11 cellular contexts compared by ENCODE assay signal in the genomic region with DNA sequence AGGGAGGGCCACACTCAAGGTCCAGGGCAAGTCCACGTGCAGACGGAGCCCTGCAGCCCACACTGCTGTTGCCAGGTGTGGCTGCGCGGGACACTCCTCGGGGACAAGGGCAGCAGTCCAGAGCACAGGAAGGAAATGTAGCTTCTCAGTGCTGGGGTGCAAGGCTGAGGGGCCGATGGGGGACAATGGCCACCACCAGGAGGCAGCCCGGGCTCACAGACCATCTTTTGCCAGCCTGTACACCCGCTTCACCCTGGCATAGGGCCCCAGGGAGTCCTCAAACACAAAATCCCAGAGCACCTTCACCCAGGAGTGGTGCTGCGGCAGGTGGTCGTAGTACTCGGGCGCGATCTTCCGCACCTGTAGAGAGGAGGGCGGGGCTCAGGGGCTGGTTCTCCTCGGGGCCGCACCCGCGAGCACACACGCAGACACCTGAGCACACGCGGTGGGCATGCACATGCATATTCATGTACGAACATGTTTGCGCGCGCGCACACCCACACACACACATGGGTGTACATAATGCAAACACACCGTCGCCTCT. TPM values are rescaled to one million over a fixed set of nuclear protein-coding genes. Genes with fewer than 3 reads are reported as not detected.
A peak's percentile ranks its signal among the peaks of the same experiment; 100 is the strongest.
DNase-seq lines count a peak whose midpoint lies in the region; ATAC-seq and TF ChIP-seq lines count a peak whose summit lies in the region.
"Had no signal": no experiment of that assay in that cellular context is flagged by ENCODE, and none has a peak within 500 bp of the region (broad histone marks: within the 10 kb centered on the region; RNA-seq: fewer than 3 reads in every experiment).

No MANE protein-coding gene starts in this region.

- H3K27me3 ChIP-seq in Peyer's patch (no peaks in the 10 kb centered on the region), GM23338 (ENCODE audit: insufficient read depth) (no peaks in the 10 kb centered on the region)

- no peak overlapping the region for H2AFZ ChIP-seq in GM23338

- TF ChIP-seq POLR2A in Peyer's patch (IDR thresholded peaks at IDR 0.05): no peak

- H3K9me2 ChIP-seq in GM23338 (ENCODE audit: insufficient read depth): no peaks in the 10 kb centered on the region

- H3K4me3 ChIP-seq in Peyer's patch (peak overlapping the region in 1 of 4 donors; percentile 21), GM23338 (no peak overlapping the region)

- H3K4me1 ChIP-seq in Peyer's patch: peaks cover 13 to 98% (median 31%) of the 10 kb centered on the region in 4 donors
- no peaks in the 10 kb centered on the region for H3K4me1 ChIP-seq in GM23338 (ENCODE audit: insufficient read depth)

- H3K27ac Mint-ChIP-seq in natural killer cell (peak overlapping the region; percentile 65 to 77), GM23338 (no peak overlapping the region)
- H3K27ac Mint-ChIP-seq in natural killer cell treated with Interleukin-12 subunit alpha and Interleukin-12 subunit beta and Interleukin-15 and Interleukin-18, amount 100 ng/mL, for 72 hours: no peak overlapping the region
- peak overlapping the region in 1 of 2 donors; percentile 75 for H3K27ac Mint-ChIP-seq in effector memory CD8-positive, alpha-beta T cell

- H3K4me1 Mint-ChIP-seq in natural killer cell (peaks cover 5 to 39% of the 10 kb centered on the region in 2 donors), GM23338 (peaks cover 7% of the 10 kb centered on the region)
- H3K4me1 Mint-ChIP-seq in natural killer cell treated with Interleukin-12 subunit alpha and Interleukin-12 subunit beta and Interleukin-15 and Interleukin-18, amount 100 ng/mL, for 72 hours (ENCODE audit: low read depth in 2 of 2): peaks cover 0 to 14% of the 10 kb centered on the region in 2 donors
- H3K4me1 Mint-ChIP-seq in effector memory CD8-positive, alpha-beta T cell (ENCODE audit: low read depth in 2 of 2): peaks cover 6 to 24% of the 10 kb centered on the region in 2 donors

- ATAC-seq in natural killer cell (peak in 2 of 3 donors; percentile 27 to 40), GM19328 (IDR thresholded peaks at IDR 0.05; ENCODE audit: unreplicated experiment) (no peak), GM23338 (no peak)
- ATAC-seq in natural killer cell treated with Interleukin-12 subunit alpha and Interleukin-12 subunit beta and Interleukin-15 and Interleukin-18, amount 100 ng/mL, for 72 hours: no peak
- peak; percentile 31 for ATAC-seq in effector memory CD8-positive, alpha-beta T cell (replicated peaks)
- ATAC-seq: Panc1 had no signal

- no peak for DNase-seq in natural killer cell
- DNase-seq in natural killer cell treated with Interleukin-12 subunit alpha and Interleukin-12 subunit beta and Interleukin-15 and Interleukin-18, amount 100 ng/mL, for 72 hours (ENCODE audit: low spot score): no peak
- peak; percentile 46 to 86 (median 79) for DNase-seq in Peyer's patch
- peak in 1 of 3 experiments; percentile 25 for DNase-seq in effector memory CD8-positive, alpha-beta T cell
- DNase-seq in COLO829 (ENCODE audit: low spot score): no peak
- no peak for DNase-seq in GM23338 (ENCODE audit: low spot score)
- DNase-seq in caudate nucleus (lab: John Stamatoyannopoulos, UW): no peak
- DNase-seq: Calu3, NCI-H1105 had no signal

- H3K27me3 Mint-ChIP-seq in natural killer cell (ENCODE audit: low read depth in 2 of 2) (no peaks in the 10 kb centered on the region), GM23338 (ENCODE audit: insufficient read depth, low read depth, poor library complexity) (peaks cover 8% of the 10 kb centered on the region)
- H3K27me3 Mint-ChIP-seq in natural killer cell treated with Interleukin-12 subunit alpha and Interleukin-12 subunit beta and Interleukin-15 and Interleukin-18, amount 100 ng/mL, for 72 hours: no peaks in the 10 kb centered on the region
- no peaks in the 10 kb centered on the region for H3K27me3 Mint-ChIP-seq in effector memory CD8-positive, alpha-beta T cell

- peak overlapping the region; percentile 76 to 95 (median 88) for H3K27ac ChIP-seq in Peyer's patch
- H3K27ac ChIP-seq in GM23338 (ENCODE audit: low read depth): no peak overlapping the region
- H3K27ac ChIP-seq in caudate nucleus (ENCODE audit: low read depth, low read length): no peak overlapping the region

- peaks cover 0 to 15% (median 0%) of the 10 kb centered on the region in 3 donors for H3K36me3 ChIP-seq in Peyer's patch
- H3K36me3 ChIP-seq in GM23338 (ENCODE audit: insufficient read depth): no peaks in the 10 kb centered on the region

- no peak overlapping the region for H3K4me2 ChIP-seq in GM23338

- H3K9me3 ChIP-seq in Peyer's patch: no peaks in the 10 kb centered on the region

- intact Hi-C loops in natural killer cell (cut with micrococcal nuclease): loop anchor here (1.0 to 2.0 kb wide), 2 partner anchors 47 to 232 kb away; no protein-coding TSS in a partner anchor

- H3K9me3 Mint-ChIP-seq in natural killer cell (no peaks in the 10 kb centered on the region), GM23338 (no peaks in the 10 kb centered on the region)
- no peaks in the 10 kb centered on the region for H3K9me3 Mint-ChIP-seq in natural killer cell treated with Interleukin-12 subunit alpha and Interleukin-12 subunit beta and Interleukin-15 and Interleukin-18, amount 100 ng/mL, for 72 hours
- no peaks in the 10 kb centered on the region for H3K9me3 Mint-ChIP-seq in effector memory CD8-positive, alpha-beta T cell

- no peaks in the 10 kb centered on the region for H3F3A ChIP-seq in GM23338 (replicated peaks; ENCODE audit: low read depth)

- H3K79me2 ChIP-seq in GM23338 (replicated peaks; ENCODE audit: insufficient read depth): no peaks in the 10 kb centered on the region

- H3K4me3 Mint-ChIP-seq in natural killer cell (no peak overlapping the region), GM23338 (no peak overlapping the region)
- no peak overlapping the region for H3K4me3 Mint-ChIP-seq in natural killer cell treated with Interleukin-12 subunit alpha and Interleukin-12 subunit beta and Interleukin-15 and Interleukin-18, amount 100 ng/mL, for 72 hours
- H3K4me3 Mint-ChIP-seq in effector memory CD8-positive, alpha-beta T cell: peak overlapping the region; percentile 52 to 59

- no peak for TF ChIP-seq CTCF in natural killer cell (IDR thresholded peaks at IDR 0.05)
- peak in 4 of 6 experiments; percentile 15 to 53 (median 46) for TF ChIP-seq CTCF in Peyer's patch (IDR thresholded peaks at IDR 0.05)
- TF ChIP-seq CTCF in GM23338 (conservative IDR thresholded peaks at IDR 0.05; ENCODE audit: low read depth in 2 of 2): peak in 1 of 2 experiments; percentile 44; a peak in 2 of 4 replicates

- H3K36me3 Mint-ChIP-seq in natural killer cell: no peaks in the 10 kb centered on the region
- H3K36me3 Mint-ChIP-seq in natural killer cell treated with Interleukin-12 subunit alpha and Interleukin-12 subunit beta and Interleukin-15 and Interleukin-18, amount 100 ng/mL, for 72 hours: no peaks in the 10 kb centered on the region
- peaks cover 43% of the 10 kb centered on the region for H3K36me3 Mint-ChIP-seq in effector memory CD8-positive, alpha-beta T cell (ENCODE audit: insufficient read depth)
- no peaks in the 10 kb centered on the region; the same call in 2 of the 3 replicates for H3K36me3 Mint-ChIP-seq in GM23338 (ENCODE audit: low read depth)

- H4K20me1 ChIP-seq in GM23338 (replicated peaks; ENCODE audit: insufficient read depth): no peaks in the 10 kb centered on the region

TF ChIP-seq in GM23338, 12 proteins besides CTCF, POLR2A, EP300 and RAD21 (continues in another document):
- TF ChIP-seq ZNF114 (CRISPR knock-in tag; IDR thresholded peaks at IDR 0.05) (no peak), ZNF331 (CRISPR knock-in tag; IDR thresholded peaks at IDR 0.05; ENCODE audit: low read depth) (no peak), EZH2phosphoT487 (IDR thresholded peaks at IDR 0.05; ENCODE audit: unreplicated experiment) (no peak), CREB1 (CRISPR knock-in tag; IDR thresholded peaks at IDR 0.05; ENCODE audit: low read depth) (no peak)
- TF ChIP-seq, protein P1, sequence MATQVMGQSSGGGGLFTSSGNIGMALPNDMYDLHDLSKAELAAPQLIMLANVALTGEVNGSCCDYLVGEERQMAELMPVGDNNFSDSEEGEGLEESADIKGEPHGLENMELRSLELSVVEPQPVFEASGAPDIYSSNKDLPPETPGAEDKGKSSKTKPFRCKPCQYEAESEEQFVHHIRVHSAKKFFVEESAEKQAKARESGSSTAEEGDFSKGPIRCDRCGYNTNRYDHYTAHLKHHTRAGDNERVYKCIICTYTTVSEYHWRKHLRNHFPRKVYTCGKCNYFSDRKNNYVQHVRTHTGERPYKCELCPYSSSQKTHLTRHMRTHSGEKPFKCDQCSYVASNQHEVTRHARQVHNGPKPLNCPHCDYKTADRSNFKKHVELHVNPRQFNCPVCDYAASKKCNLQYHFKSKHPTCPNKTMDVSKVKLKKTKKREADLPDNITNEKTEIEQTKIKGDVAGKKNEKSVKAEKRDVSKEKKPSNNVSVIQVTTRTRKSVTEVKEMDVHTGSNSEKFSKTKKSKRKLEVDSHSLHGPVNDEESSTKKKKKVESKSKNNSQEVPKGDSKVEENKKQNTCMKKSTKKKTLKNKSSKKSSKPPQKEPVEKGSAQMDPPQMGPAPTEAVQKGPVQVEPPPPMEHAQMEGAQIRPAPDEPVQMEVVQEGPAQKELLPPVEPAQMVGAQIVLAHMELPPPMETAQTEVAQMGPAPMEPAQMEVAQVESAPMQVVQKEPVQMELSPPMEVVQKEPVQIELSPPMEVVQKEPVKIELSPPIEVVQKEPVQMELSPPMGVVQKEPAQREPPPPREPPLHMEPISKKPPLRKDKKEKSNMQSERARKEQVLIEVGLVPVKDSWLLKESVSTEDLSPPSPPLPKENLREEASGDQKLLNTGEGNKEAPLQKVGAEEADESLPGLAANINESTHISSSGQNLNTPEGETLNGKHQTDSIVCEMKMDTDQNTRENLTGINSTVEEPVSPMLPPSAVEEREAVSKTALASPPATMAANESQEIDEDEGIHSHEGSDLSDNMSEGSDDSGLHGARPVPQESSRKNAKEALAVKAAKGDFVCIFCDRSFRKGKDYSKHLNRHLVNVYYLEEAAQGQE (IDR thresholded peaks at IDR 0.05; ENCODE audit: unreplicated experiment): no peak
- TF ChIP-seq, protein P2, sequence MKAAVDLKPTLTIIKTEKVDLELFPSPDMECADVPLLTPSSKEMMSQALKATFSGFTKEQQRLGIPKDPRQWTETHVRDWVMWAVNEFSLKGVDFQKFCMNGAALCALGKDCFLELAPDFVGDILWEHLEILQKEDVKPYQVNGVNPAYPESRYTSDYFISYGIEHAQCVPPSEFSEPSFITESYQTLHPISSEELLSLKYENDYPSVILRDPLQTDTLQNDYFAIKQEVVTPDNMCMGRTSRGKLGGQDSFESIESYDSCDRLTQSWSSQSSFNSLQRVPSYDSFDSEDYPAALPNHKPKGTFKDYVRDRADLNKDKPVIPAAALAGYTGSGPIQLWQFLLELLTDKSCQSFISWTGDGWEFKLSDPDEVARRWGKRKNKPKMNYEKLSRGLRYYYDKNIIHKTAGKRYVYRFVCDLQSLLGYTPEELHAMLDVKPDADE (IDR thresholded peaks at IDR 0.05): no peak

RNA-seq across cellular contexts. Expression of a gene that starts 12.8 kb away (rescaled TPM):
- 1 to 10 TPM in 2 of 3 donors, under 1 TPM in 1; 0.60 to 7.1 (median 4.4) TPM for total RNA-seq in natural killer cell
- total RNA-seq in natural killer cell treated with Interleukin-12 subunit alpha and Interleukin-12 subunit beta and Interleukin-15 and Interleukin-18, amount 100 ng/mL, for 72 hours: under 1 TPM in 1 of 2 donors, not detected in 1; 0.33 TPM
- 10 to 100 TPM; 13.2 to 96.5 (median 77.8) TPM for total RNA-seq in Peyer's patch
- 0.35 and 0.63 TPM in 2 replicates for total RNA-seq in GM23338 (2014; rRNA removed; shearing (Covaris generic))
- 1.0 and 2.2 TPM in 2 replicates for polyA plus RNA-seq in GM23338 (2016; fragmentation: Nextera tagmentation; extraction: Ambion mirVana)

Comparison
In these comparisons a context has a peak if more than half of its experiments do, and no peak if none do; other contexts are left out.
1. ATAC-seq: peak in natural killer cell (2 of 3) and effector memory CD8-positive, alpha-beta T cell (single experiment); none in natural killer cell treated with Interleukin-12 subunit alpha and Interleukin-12 subunit beta and Interleukin-15 and Interleukin-18, amount 100 ng/mL, for 72 hours (0 of 2), GM19328 (single experiment) and GM23338 (single experiment).
2. H3K27ac Mint-ChIP-seq: peak in natural killer cell (2 of 2); none in natural killer cell treated with Interleukin-12 subunit alpha and Interleukin-12 subunit beta and Interleukin-15 and Interleukin-18, amount 100 ng/mL, for 72 hours (0 of 2) and GM23338 (single experiment).
3. DNase-seq: peak in Peyer's patch (3 of 3); none in natural killer cell (single experiment), natural killer cell treated with Interleukin-12 subunit alpha and Interleukin-12 subunit beta and Interleukin-15 and Interleukin-18, amount 100 ng/mL, for 72 hours (single experiment), COLO829 (single experiment), GM23338 (single experiment) and caudate nucleus (0 of 61).
4. H3K4me3 Mint-ChIP-seq: peak in effector memory CD8-positive, alpha-beta T cell (2 of 2); none in natural killer cell (single experiment), natural killer cell treated with Interleukin-12 subunit alpha and Interleukin-12 subunit beta and Interleukin-15 and Interleukin-18, amount 100 ng/mL, for 72 hours (single experiment) and GM23338 (single experiment).
5. H3K27ac ChIP-seq: peak in Peyer's patch (4 of 4); none in GM23338 (single experiment) and caudate nucleus (single experiment).